1 cellular context compared by ENCODE assay signal in genomic region chr9:69632768-69633167, GRCh38.
TF ChIP-seq lines count a peak whose summit lies in the region.

No MANE protein-coding gene starts in this region.

TF ChIP-seq in HepG2, 621 proteins besides CTCF, POLR2A, EP300 and RAD21 (continued from another document):
- TF ChIP-seq REST (IDR thresholded peaks at IDR 0.05; ENCODE audit: borderline replicate concordance in 1 of 2, low read depth in 1 of 2, low read length in 2 of 2) (no peak), ZNF232 (CRISPR knock-in tag; IDR thresholded peaks at IDR 0.05; ENCODE audit: borderline replicate concordance) (no peak)
